Comparison of ENCODE assay signal across 9 cellular contexts in genomic region chr1:78044796-78045599, GRCh38. TPM values are rescaled to one million over a fixed set of nuclear protein-coding genes. Genes with fewer than 3 reads are reported as not detected.
DNase-seq lines count a peak whose midpoint lies in the region; ATAC-seq and TF ChIP-seq lines count a peak whose summit lies in the region.
"Had no signal": no experiment of that assay in that cellular context is flagged by ENCODE, and none has a peak within 500 bp of the region (broad histone marks: within the 10 kb centered on the region; RNA-seq: fewer than 3 reads in every experiment).

No MANE protein-coding gene starts in this region.

- H3K14ac ChIP-seq in mesenchymal stem cell (ENCODE audit: low read length in 2 of 2): no peak overlapping the region

- ATAC-seq in thoracic aorta (ENCODE audit: insufficient number of reproducible peaks, low FRiP score, low read depth): no peak

- no peak overlapping the region for H2AFZ ChIP-seq in mesenchymal stem cell (ENCODE audit: low read depth, low read length)

- H2AK5ac ChIP-seq in mesenchymal stem cell (ENCODE audit: low read length, severe bottlenecking): no peak overlapping the region

- DNase-seq in activated CD4-positive, alpha-beta T cell treated with anti-CD3 and anti-CD28 coated beads, Interleukin-2, amount 10 ng/mL, durations not matched to agents 7 days and 5 days: no peak
- DNase-seq in activated CD4-positive, alpha-beta T cell treated with anti-CD3 and anti-CD28 coated beads for 4 hours: no peak
- DNase-seq in choroid plexus epithelial cell (ENCODE audit: low read depth) (no peak), mesenchymal stem cell (no peak), thoracic aorta (ENCODE audit: low spot score) (no peak), DMS153 (lab: John Stamatoyannopoulos, UW) (no peak), cerebellar nuclear complex (lab: John Stamatoyannopoulos, UW) (no peak), AG08396 (ENCODE audit: low spot score) (no peak)

- H3K79me1 ChIP-seq in mesenchymal stem cell (replicated peaks; ENCODE audit: low read length, poor library complexity, severe bottlenecking): no peaks in the 10 kb centered on the region

- TF ChIP-seq CTCF in choroid plexus epithelial cell (conservative IDR thresholded peaks at IDR 0.05; ENCODE audit: low read depth, low read length) (no peak), thoracic aorta (IDR thresholded peaks at IDR 0.05) (no peak)

- no peak overlapping the region for H4K91ac ChIP-seq in mesenchymal stem cell (ENCODE audit: low read length)

- H3K18ac ChIP-seq in mesenchymal stem cell (ENCODE audit: low read depth in 1 of 2, low read length in 2 of 2): no peak overlapping the region

- no peak overlapping the region for H3K27ac Mint-ChIP-seq in activated CD4-positive, alpha-beta T cell treated with anti-CD3 and anti-CD28 coated beads, Interleukin-2, amount 10 ng/mL, durations not matched to agents 7 days and 5 days

- CTCF ChIA-PET in activated CD4-positive, alpha-beta T cell treated with anti-CD3 and anti-CD28 coated beads, Interleukin-2, amount 10 ng/mL, durations not matched to agents 7 days and 5 days (lab: Charles Lee): interaction anchor here (1.2 kb wide), 1 partner anchor 15 kb away, joined by 3 read pairs; no protein-coding TSS in a partner anchor

- peaks cover 51% of the 10 kb centered on the region for H3K27me3 Mint-ChIP-seq in activated CD4-positive, alpha-beta T cell treated with anti-CD3 and anti-CD28 coated beads, Interleukin-2, amount 10 ng/mL, durations not matched to agents 7 days and 5 days

- H2BK5ac ChIP-seq in mesenchymal stem cell (ENCODE audit: low read depth, low read length, poor library complexity, severe bottlenecking): no peak overlapping the region

- no peak overlapping the region for H4K8ac ChIP-seq in mesenchymal stem cell (ENCODE audit: low read length)

- H3K9me3 ChIP-seq in mesenchymal stem cell (ENCODE audit: control insufficient read depth, low read length) (no peaks in the 10 kb centered on the region), thoracic aorta (no peaks in the 10 kb centered on the region)

- H3K27ac ChIP-seq in mesenchymal stem cell (ENCODE audit: low read length, poor library complexity, severe bottlenecking) (no peak overlapping the region), thoracic aorta (peak overlapping the region in 1 of 2 donors; percentile 11)

- no peak overlapping the region for H2BK120ac ChIP-seq in mesenchymal stem cell (ENCODE audit: low read depth, low read length)

- H3K4me3 ChIP-seq in choroid plexus epithelial cell (ENCODE audit: low read depth, low read length): peak overlapping the region; percentile 64
- H3K4me3 ChIP-seq in mesenchymal stem cell (ENCODE audit: insufficient read depth in 1 of 2, low read depth in 1 of 2, low read length in 2 of 2): peak overlapping the region in 1 of 2 experiments; percentile 86
- peak overlapping the region; percentile 81 for H3K4me3 ChIP-seq in thoracic aorta

- 90% methylated on average over 14 of the region's 14 CpGs for WGBS in mesenchymal stem cell

- H2BK15ac ChIP-seq in mesenchymal stem cell (ENCODE audit: low read depth, poor library complexity, severe bottlenecking): no peak overlapping the region

- H3K4ac ChIP-seq in mesenchymal stem cell (ENCODE audit: low read depth in 1 of 2, low read length in 2 of 2): no peak overlapping the region

- H3K9me3 Mint-ChIP-seq in activated CD4-positive, alpha-beta T cell treated with anti-CD3 and anti-CD28 coated beads, Interleukin-2, amount 10 ng/mL, durations not matched to agents 7 days and 5 days: peaks cover 2% of the 10 kb centered on the region

- H3K4me3 Mint-ChIP-seq in activated CD4-positive, alpha-beta T cell treated with anti-CD3 and anti-CD28 coated beads, Interleukin-2, amount 10 ng/mL, durations not matched to agents 7 days and 5 days: peak overlapping the region; percentile 74

- no peaks in the 10 kb centered on the region for H3K36me3 Mint-ChIP-seq in activated CD4-positive, alpha-beta T cell treated with anti-CD3 and anti-CD28 coated beads, Interleukin-2, amount 10 ng/mL, durations not matched to agents 7 days and 5 days (ENCODE audit: low read depth)

- H3K9ac ChIP-seq in mesenchymal stem cell (ENCODE audit: low read length): peak overlapping the region; percentile 76

- H2BK12ac ChIP-seq in mesenchymal stem cell (ENCODE audit: low read length in 2 of 2): no peak overlapping the region

- H3K4me1 Mint-ChIP-seq in activated CD4-positive, alpha-beta T cell treated with anti-CD3 and anti-CD28 coated beads, Interleukin-2, amount 10 ng/mL, durations not matched to agents 7 days and 5 days: peaks cover 33% of the 10 kb centered on the region

- POLR2A ChIA-PET in activated CD4-positive, alpha-beta T cell treated with anti-CD3 and anti-CD28 coated beads, Interleukin-2, amount 10 ng/mL, durations not matched to agents 7 days and 5 days (lab: Charles Lee): no interaction called here

- H3K4me1 ChIP-seq in mesenchymal stem cell (ENCODE audit: control insufficient read depth, insufficient read depth, low read depth, low read length) (peaks cover 9% of the 10 kb centered on the region), thoracic aorta (ENCODE audit: control insufficient read depth in 1 of 2, low read depth in 2 of 2) (peaks cover 0 to 4% of the 10 kb centered on the region in 2 donors)

- no peak overlapping the region for H3K4me2 ChIP-seq in mesenchymal stem cell (ENCODE audit: low read length, poor library complexity, severe bottlenecking)

- H3K27me3 ChIP-seq in mesenchymal stem cell (ENCODE audit: control insufficient read depth in 1 of 2, insufficient read depth in 1 of 2, low read length in 2 of 2) (peaks cover 0 to 31% of the 10 kb centered on the region in 2 experiments), thoracic aorta (replicated peaks; ENCODE audit: insufficient read depth) (no peaks in the 10 kb centered on the region)

- H3K36me3 ChIP-seq in mesenchymal stem cell (ENCODE audit: control insufficient read depth in 1 of 2, insufficient read depth in 2 of 2, low read depth in 1 of 2, low read length in 2 of 2): no peaks in the 10 kb centered on the region
- H3K36me3 ChIP-seq in thoracic aorta: no peaks in the 10 kb centered on the region

- peak overlapping the region in 1 of 2 experiments; percentile 19 for H3K23ac ChIP-seq in mesenchymal stem cell (ENCODE audit: low read length in 2 of 2)

RNA-seq across cellular contexts. Expression of gene GIPC2, which starts 0.8 kb away (rescaled TPM):
- under 1 TPM; 0.08 to 0.10 TPM for total RNA-seq in activated CD4-positive, alpha-beta T cell treated with anti-CD3 and anti-CD28 coated beads, Interleukin-2, amount 10 ng/mL, durations not matched to agents 7 days and 5 days
- polyA plus RNA-seq in mesenchymal stem cell (2013, experiment 1 of 2): 0.01 TPM
- polyA plus RNA-seq in mesenchymal stem cell (2013, experiment 2 of 2): not detected
- total RNA-seq in thoracic aorta: 1 to 10 TPM; 1.6 to 3.2 TPM
- total RNA-seq: OCI-LY7 had no signal

RNA-seq across cellular contexts. Expression of gene DNAJB4, which starts 40.3 kb away (rescaled TPM):
- 10 to 100 TPM; 11.5 to 13.2 TPM for total RNA-seq in activated CD4-positive, alpha-beta T cell treated with anti-CD3 and anti-CD28 coated beads, Interleukin-2, amount 10 ng/mL, durations not matched to agents 7 days and 5 days
- 15.9 TPM for polyA plus RNA-seq in mesenchymal stem cell (2013, experiment 1 of 2)
- 16.1 TPM for polyA plus RNA-seq in mesenchymal stem cell (2013, experiment 2 of 2)
- total RNA-seq in thoracic aorta: 10 to 100 TPM; 41.0 to 59.8 TPM
